In genomic region chr12:29698756-29699155, GRCh38 we compare ENCODE assay signal across 20 cellular contexts.
"Had no signal": no experiment of that assay in that cellular context is flagged by ENCODE, and none has a peak within 500 bp of the region (broad histone marks: within the 10 kb centered on the region; RNA-seq: fewer than 3 reads in every experiment).

No MANE protein-coding gene starts in this region.

- H3K9me3 ChIP-seq: gastroesophageal sphincter, heart right ventricle, left lung, mucosa of descending colon, tibial artery, vagina had no signal

- DNase-seq: activated CD4-positive, CD25-positive, alpha-beta regulatory T cell; activated CD8-positive, alpha-beta memory T cell treated with anti-CD3 and anti-CD28 coated beads, Interleukin-2, amount 50 U/mL, for 48 hours; activated CD8-positive, alpha-beta T cell treated with anti-CD3 and anti-CD28 coated beads, Interleukin-2, amount 10 ng/mL, durations not matched to agents 7 days and 5 days; activated gamma-delta T cell treated with Interleukin-2 at 50 U/mL for 16 hours; activated naive CD8-positive, alpha-beta T cell treated with anti-CD3 and anti-CD28 coated beads for 36 hours; activated T-cell treated with anti-CD3 and anti-CD28 coated beads, Interleukin-2, amount 50 U/mL, for 72 hours; cerebellar nuclear complex; effector CD8-positive, alpha-beta T cell; heart right ventricle; left lung; mucosa of descending colon; naive thymus-derived CD4-positive, alpha-beta T cell; nucleus accumbens; posterior cingulate gyrus; retina; stimulated activated CD4-positive, alpha-beta T cell treated with anti-CD3 and anti-CD28 coated beads, Interleukin-2, amount 100 ng/mL, for 48 hours; tibial artery had no signal

- H3K27ac ChIP-seq: gastroesophageal sphincter, heart right ventricle, left lung, tibial artery, vagina had no signal

- H3K4me1 ChIP-seq: left lung, vagina had no signal

- H3K27me3 ChIP-seq: gastroesophageal sphincter, heart right ventricle, left lung, tibial artery, vagina had no signal

- ATAC-seq: activated CD8-positive, alpha-beta T cell treated with anti-CD3 and anti-CD28 coated beads, Interleukin-2, amount 10 ng/mL, durations not matched to agents 7 days and 5 days; activated T-cell treated with anti-CD3 and anti-CD28 coated beads, Interleukin-2, amount 50 U/mL, for 72 hours; gastroesophageal sphincter; heart right ventricle; left lung; mucosa of descending colon; naive thymus-derived CD4-positive, alpha-beta T cell; stimulated activated memory B cell treated with anti-CD40 and anti-IgM and Interleukin-4, amounts not matched to agents 10 μg/mL and 1 μg/mL and 100 μg/mL, for 72 hours had no signal

- H3K4me3 ChIP-seq: gastroesophageal sphincter, heart right ventricle, left lung, mucosa of descending colon, tibial artery, vagina had no signal

- H3K36me3 ChIP-seq: gastroesophageal sphincter, left lung, tibial artery had no signal
